In genomic region chr3:106420628-106421027, GRCh38 we compare ENCODE assay signal across 14 cellular contexts.
"Had no signal": no experiment of that assay in that cellular context is flagged by ENCODE, and none has a peak within 500 bp of the region (broad histone marks: within the 10 kb centered on the region; RNA-seq: fewer than 3 reads in every experiment).

No MANE protein-coding gene starts in this region.

- H3K9me3 ChIP-seq: thyroid gland had no signal

- H3K27ac Mint-ChIP-seq: endodermal cell had no signal

- H3K27me3 ChIP-seq: brain microvascular endothelial cell, thyroid gland had no signal

- FAIRE-seq: urothelium cell line had no signal

- H3K36me3 ChIP-seq: brain microvascular endothelial cell, thyroid gland had no signal

- H3K4me3 Mint-ChIP-seq: activated naive CD4-positive, alpha-beta T cell treated with anti-CD3 and anti-CD28 coated beads, Interleukin-2, amount 50 U/mL, for 24 hours; endodermal cell had no signal

- DNase-seq: activated effector memory CD4-positive, alpha-beta T cell treated with Interleukin-2 at 50 U/mL for 16 hours; activated T-cell treated with anti-CD3 and anti-CD28 coated beads, Interleukin-2, amount 50 U/mL, for 1 hour; amygdala; brain microvascular endothelial cell; cerebellar nuclear complex; dermis blood vessel endothelial cell; endodermal cell; erythroblast; retina; stimulated activated CD4-positive, alpha-beta T cell treated with anti-CD3 and anti-CD28 coated beads, Interleukin-15, amount 100 ng/mL, for 24 hours; stimulated activated CD4-positive, alpha-beta T cell treated with anti-CD3 and anti-CD28 coated beads, Interleukin-4, amount 100 ng/mL, for 24 hours; thyroid gland had no signal

- H3K4me3 ChIP-seq: thyroid gland had no signal

- H3K27me3 Mint-ChIP-seq: activated naive CD4-positive, alpha-beta T cell treated with anti-CD3 and anti-CD28 coated beads, Interleukin-2, amount 50 U/mL, for 24 hours had no signal

- H3K27ac ChIP-seq: brain microvascular endothelial cell, thyroid gland had no signal

- H3K9me3 Mint-ChIP-seq: endodermal cell had no signal

- H3K4me1 ChIP-seq: thyroid gland had no signal
